Comparison of ENCODE assay signal across 8 cellular contexts in the genomic region with DNA sequence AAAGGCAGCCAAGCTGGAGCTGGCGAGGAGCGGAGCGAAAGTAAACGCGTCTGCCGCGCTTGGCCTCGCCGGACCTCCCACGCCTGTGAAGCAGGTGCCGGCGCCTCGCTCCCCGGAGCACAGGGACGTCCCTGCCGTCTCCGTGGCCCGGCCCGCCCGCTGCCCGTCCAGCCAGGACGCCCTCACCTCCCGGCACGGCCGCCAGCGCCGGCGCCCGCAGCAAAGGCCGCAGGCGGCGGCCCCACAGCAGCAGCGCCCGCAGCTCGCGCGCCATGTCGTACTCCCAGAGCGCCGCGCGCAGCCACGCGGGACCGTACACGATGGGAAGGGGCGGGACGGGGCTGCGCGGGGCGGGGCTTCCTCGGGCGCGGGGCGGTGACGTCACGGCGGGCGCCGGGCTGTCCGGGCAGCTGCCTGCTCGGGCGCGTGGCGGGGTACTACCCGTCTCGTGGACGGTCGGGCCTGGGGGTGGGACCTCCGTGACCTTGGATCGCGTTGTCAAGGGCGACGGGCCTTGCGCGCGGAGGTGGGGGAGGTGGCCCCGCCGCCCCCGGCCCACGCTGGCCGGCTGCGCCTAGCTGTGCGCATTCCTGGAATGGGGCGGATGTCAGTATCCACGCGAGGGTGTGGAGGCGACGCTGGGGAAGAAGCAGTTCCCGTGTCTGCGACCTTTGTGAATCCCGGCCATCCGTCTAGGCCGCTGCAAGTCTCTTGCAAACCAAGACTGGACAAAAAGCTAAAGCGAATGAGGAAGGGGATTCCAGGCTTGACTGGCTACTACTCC. TPM values are rescaled to one million over a fixed set of nuclear protein-coding genes. Genes with fewer than 3 reads are reported as not detected.
DNase-seq lines count a peak whose midpoint lies in the region; FAIRE-seq and TF ChIP-seq lines count a peak whose summit lies in the region.

TRAP1 (minus strand) TSS at position 290 of the 784 bp plus-strand sequence; CDS start at position 274, 16 bp downstream.

- no peaks in the 10 kb centered on the region for H3F3A ChIP-seq in GM23248 (ENCODE audit: insufficient read depth)

- H3K27me3 ChIP-seq in GM23248 (replicated peaks; ENCODE audit: insufficient read depth), result no peaks in the 10 kb centered on the region
- no peaks in the 10 kb centered on the region for H3K27me3 ChIP-seq in neutrophil
- no peaks in the 10 kb centered on the region for H3K27me3 ChIP-seq in subcutaneous abdominal adipose tissue (ENCODE audit: control insufficient read depth in 5 of 5, insufficient read depth in 4 of 5, low read length in 5 of 5)

- no peaks in the 10 kb centered on the region for H4K20me1 ChIP-seq in GM23248 (ENCODE audit: insufficient read depth)

- H3K27ac ChIP-seq in GM23248, result peak within 1 kb of the TSS; percentile 70
- peak within 1 kb of the TSS; percentile 62 for H3K27ac ChIP-seq in neutrophil
- H3K27ac ChIP-seq in subcutaneous abdominal adipose tissue (ENCODE audit: low read depth, low read length), result peak within 1 kb of the TSS; percentile 78

- in situ Hi-C loops in GM23248 (cut with MboI), result no loop called here
- in situ Hi-C loops in SK-MEL-5 (cut with HindIII; ENCODE audit: low pct_unique_long_range_greater_than_20kb, low sequenced_read_pairs), result no loop called here

- peak within 1 kb of the TSS; percentile 80 for H3K4me2 ChIP-seq in GM23248 (ENCODE audit: unreplicated experiment)

- H3K4me3 ChIP-seq in GM23248 (peak within 1 kb of the TSS; percentile 94), LNCaP clone FGC (ENCODE audit: low read depth, low read length) (peak within 1 kb of the TSS; percentile 90), neutrophil (ENCODE audit: low read depth in 1 of 2, low read length in 1 of 2) (peak within 1 kb of the TSS; percentile 70 to 74), subcutaneous abdominal adipose tissue (ENCODE audit: low read depth in 1 of 5, low read length in 5 of 5) (peak within 1 kb of the TSS; percentile 76 to 94 (median 85))

- H3K9me3 ChIP-seq in GM23248 (ENCODE audit: low read depth), result no peaks in the 10 kb centered on the region
- H3K9me3 ChIP-seq in neutrophil, result no peaks in the 10 kb centered on the region
- H3K9me3 ChIP-seq in subcutaneous abdominal adipose tissue (ENCODE audit: control insufficient read depth in 5 of 5, low read length in 5 of 5), result no peaks in the 10 kb centered on the region

- H3K36me3 ChIP-seq in GM23248 (ENCODE audit: low read depth) (no peaks in the 10 kb centered on the region), neutrophil (no peaks in the 10 kb centered on the region), subcutaneous abdominal adipose tissue (ENCODE audit: control insufficient read depth in 5 of 5, insufficient read depth in 5 of 5, low read length in 5 of 5) (peaks cover 0 to 15% (median 8%) of the 10 kb centered on the region in 5 donors)

- no peaks in the 10 kb centered on the region for H3K9me2 ChIP-seq in GM23248 (ENCODE audit: insufficient read depth)

- WGBS in GM23248 (ENCODE audit: low coverage in 1 of 2, low lambda C conversion rate in 2 of 2, missing lambda C conversion rate in 2 of 2), 2 experiments, result 1% methylated on average over 45 to 68 of the region's 95 CpGs

- H3K79me2 ChIP-seq in GM23248 (ENCODE audit: insufficient read depth), result peaks cover 47% of the 10 kb centered on the region

- FAIRE-seq in frontal cortex (lab: Jason Lieb, UNC), result no peak

- peak within 1 kb of the TSS; percentile 87 for H2AFZ ChIP-seq in GM23248

- H3K9ac ChIP-seq in GM23248 (peak within 1 kb of the TSS; percentile 94), subcutaneous abdominal adipose tissue (ENCODE audit: low read length in 5 of 5) (peak within 1 kb of the TSS; percentile 75 to 90 (median 87))

- no peak for TF ChIP-seq CTCF in LNCaP clone FGC (IDR thresholded peaks at IDR 0.05; ENCODE audit: control insufficient read depth, extremely low read depth, insufficient read depth)
- TF ChIP-seq CTCF in neutrophil (IDR thresholded peaks at IDR 0.05), result peak; percentile 45

- peak; percentile 84 for DNase-seq in Daoy (ENCODE audit: low read depth)
- peak; percentile 95 for DNase-seq in GM23248
- DNase-seq in LNCaP clone FGC (ENCODE audit: low read depth), result peak; percentile 32
- DNase-seq in SK-MEL-5 (ENCODE audit: low read depth, low spot score), result peak; percentile 78
- DNase-seq in activated naive CD4-positive, alpha-beta T cell treated with Interleukin-2 at 50 U/mL for 16 hours, result peak; percentile 91
- DNase-seq in frontal cortex (ENCODE audit: low spot score in 2 of 2), result peak; percentile 97 to 98

- peaks cover 10% of the 10 kb centered on the region for H3K4me1 ChIP-seq in GM23248 (ENCODE audit: insufficient read depth)
- peaks cover 15 to 20% of the 10 kb centered on the region in 2 experiments for H3K4me1 ChIP-seq in neutrophil (ENCODE audit: control insufficient read depth in 1 of 2, insufficient read depth in 1 of 2, low read depth in 1 of 2, low read length in 1 of 2)
- H3K4me1 ChIP-seq in subcutaneous abdominal adipose tissue (ENCODE audit: control insufficient read depth in 5 of 5, insufficient read depth in 5 of 5, low read length in 5 of 5), result peaks cover 0 to 20% (median 17%) of the 10 kb centered on the region in 5 donors

RNA-seq across cellular contexts. Expression of gene TRAP1, which starts in this region (rescaled TPM):
- total RNA-seq in Daoy (2014; rRNA removed; shearing (Covaris generic)), result 72.8 and 76.9 TPM in 2 replicates
- 59.8 and 73.4 TPM in 2 replicates for total RNA-seq in GM23248 (2014; rRNA removed; shearing (Covaris generic))
- 56.6 and 57.4 TPM in 2 replicates for polyA plus RNA-seq in GM23248 (2016; fragmentation: Nextera tagmentation; extraction: Ambion mirVana)
- 98.7 and 105 TPM in 2 replicates for total RNA-seq in SK-MEL-5 (2014; rRNA removed; shearing (Covaris generic))
- polyA plus RNA-seq in SK-MEL-5 (2015; cell fraction: cytosol; rRNA removed), result 176 and 187 TPM in 2 replicates
- 165 and 201 TPM in 2 replicates for polyA plus RNA-seq in SK-MEL-5 (2015; cell fraction: nucleus; rRNA removed)
- 77.9 TPM for total RNA-seq in frontal cortex

Comparison
In these comparisons a context has a peak if more than half of its experiments do, and no peak if none do; other contexts are left out.
1. Peak in every context shown above with its lines: DNase-seq, H3K4me3 ChIP-seq and H3K27ac ChIP-seq.
2. DNase-seq: peak in every context shown above with its lines; median percentile 98 in frontal cortex; 95 in GM23248; 91 in activated naive CD4-positive, alpha-beta T cell treated with Interleukin-2 at 50 U/mL for 16 hours; 84 in Daoy; 78 in SK-MEL-5; 32 in LNCaP clone FGC.